In the genomic region with DNA sequence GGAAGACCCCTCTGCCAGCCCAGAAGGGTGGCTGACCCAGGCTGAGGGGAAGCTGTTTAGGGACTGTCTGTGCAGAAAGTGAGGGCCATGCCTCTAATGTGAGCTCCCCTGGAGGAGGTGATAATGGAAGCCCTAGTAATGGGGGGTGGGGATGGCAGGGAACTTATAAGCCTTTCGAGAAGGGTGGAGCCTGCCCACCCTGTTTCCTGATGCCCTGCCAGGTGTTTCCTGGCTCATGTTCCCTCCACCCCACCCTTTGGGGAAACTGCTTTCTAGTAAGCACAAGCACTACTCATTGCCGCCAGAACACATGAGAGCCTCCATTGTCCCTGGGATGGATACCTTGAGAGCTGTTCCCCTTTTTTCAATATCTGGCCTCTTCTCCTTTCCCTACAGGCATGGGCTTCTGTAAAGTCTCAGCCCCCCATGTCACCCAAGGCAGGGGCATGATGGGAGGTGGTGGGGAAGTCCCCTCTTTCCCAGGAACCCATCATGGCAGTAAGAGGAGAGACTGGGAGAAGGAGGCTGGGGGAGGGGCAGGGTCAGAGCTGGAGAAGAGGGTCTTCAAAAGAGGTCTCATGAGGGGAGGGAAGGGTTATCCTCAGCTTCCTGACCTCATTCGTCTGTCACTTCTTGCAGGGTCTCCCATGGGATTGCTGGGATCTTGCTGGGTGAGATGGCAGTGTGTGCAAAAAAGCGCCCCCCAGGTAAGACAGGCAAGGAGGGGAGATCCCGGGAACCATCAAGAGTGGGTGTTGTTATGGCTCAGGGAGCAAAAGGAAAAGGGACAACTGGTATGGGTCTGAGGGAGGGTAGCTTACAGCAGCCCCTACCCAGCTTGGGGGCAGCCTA, we compare ENCODE assay signal across 8 cellular contexts.
A peak's percentile ranks its signal among the peaks of the same experiment; 100 is the strongest.
DNase-seq lines count a peak whose midpoint lies in the region; ATAC-seq and TF ChIP-seq lines count a peak whose summit lies in the region.

No MANE protein-coding gene starts in this region.

- ATAC-seq in GM21825 (IDR thresholded peaks at IDR 0.05; ENCODE audit: unreplicated experiment) (no peak), HG02852 (IDR thresholded peaks at IDR 0.05; ENCODE audit: unreplicated experiment) (no peak)

- no peaks in the 10 kb centered on the region for H3K9me3 Mint-ChIP-seq in nephron

- peaks cover 45% of the 10 kb centered on the region for H3K4me1 Mint-ChIP-seq in nephron

- DNase-seq in NCI-H82 (lab: John Stamatoyannopoulos, UW) (peak; percentile 41), NCI-H82 treated with DMSO at 0.1 percent for 48 hours (lab: John Stamatoyannopoulos, UW; ENCODE audit: unreplicated experiment) (no peak), NCI-H510A (lab: John Stamatoyannopoulos, UW) (peak; percentile 73), coronary artery (ENCODE audit: low spot score) (no peak), foreskin melanocyte (no peak)

- peak overlapping the region; percentile 84 for H3K4me3 ChIP-seq in coronary artery

- TF ChIP-seq CTCF in coronary artery (IDR thresholded peaks at IDR 0.05) (no peak), nephron (IDR thresholded peaks at IDR 0.05; ENCODE audit: unreplicated experiment in 3 of 3) (no peak)

- H3K36me3 Mint-ChIP-seq in nephron (ENCODE audit: low read depth) = peaks cover 22% of the 10 kb centered on the region

- peak overlapping the region; percentile 98 to 100 for H3K27ac ChIP-seq in coronary artery

- H3K27ac Mint-ChIP-seq in nephron = peak overlapping the region in 1 of 3 experiments; percentile 88

- H3K4me3 Mint-ChIP-seq in nephron = peak overlapping the region; percentile 78 to 80 (median 80)

- peaks cover 8% of the 10 kb centered on the region for H3K27me3 Mint-ChIP-seq in nephron (ENCODE audit: low read depth)

Comparison
In these comparisons a context has a peak if more than half of its experiments do, and no peak if none do; other contexts are left out.
1. DNase-seq: peak in NCI-H82 (single experiment) and NCI-H510A (single experiment); none in NCI-H82 treated with DMSO at 0.1 percent for 48 hours (single experiment), coronary artery (single experiment) and foreskin melanocyte (single experiment).